32 cellular contexts compared by ENCODE assay signal in genomic region chr14:100593751-100594624, GRCh38. TPM values are rescaled to one million over a fixed set of nuclear protein-coding genes. Genes with fewer than 3 reads are reported as not detected.
DNase-seq lines count a peak whose midpoint lies in the region; ATAC-seq, FAIRE-seq and TF ChIP-seq lines count a peak whose summit lies in the region.
"Had no signal": no experiment of that assay in that cellular context is flagged by ENCODE, and none has a peak within 500 bp of the region (broad histone marks: within the 10 kb centered on the region; RNA-seq: fewer than 3 reads in every experiment).

No MANE protein-coding gene starts in this region.

- H3K27me3 Mint-ChIP-seq in chondrocyte (ENCODE audit: low read depth), result peaks cover 51% of the 10 kb centered on the region
- H3K27me3 Mint-ChIP-seq in mesothelial cell of epicardium (ENCODE audit: low read depth), result peaks cover 86% of the 10 kb centered on the region

- intact Hi-C loops in kidney (cut with DNase I), result no loop called here

- no peak overlapping the region for H3K27ac Mint-ChIP-seq in chondrocyte (ENCODE audit: unreplicated experiment)
- H3K27ac Mint-ChIP-seq in mesothelial cell of epicardium, result no peak overlapping the region
- H3K27ac Mint-ChIP-seq: activated CD4-positive, alpha-beta memory T cell treated with anti-CD3 and anti-CD28 coated beads for 36 hours; activated naive CD4-positive, alpha-beta T cell treated with anti-CD3 and anti-CD28 coated beads, Interleukin-2, amount 10 ng/mL, durations not matched to agents 7 days and 5 days; activated T-helper 1 cell treated with anti-CD3 and anti-CD28 coated beads, Interleukin-12 subunit alpha, Interleukin-12 subunit beta, Interleukin-2, Interleukin-4 antibody, amounts not matched to agents 30 ng/mL and 10 ng/mL and 1 ng/mL, durations not matched to agents 14 hours and 24 hours and 36 hours; nephron; T-helper 2 cell treated with Interferon-gamma antibody and Interleukin-4, amounts not matched to agents 5 μg/mL and 100 μg/mL, for 36 hours had no signal

- H3K27ac ChIP-seq in kidney (ENCODE audit: low read depth in 2 of 2, low read length in 2 of 2), result no peak overlapping the region
- no peak overlapping the region for H3K27ac ChIP-seq in RWPE1
- H3K27ac ChIP-seq: C4-2B, epithelial cell of prostate, ovary, PC-9, thoracic aorta, uterus had no signal

- H3K9me3 ChIP-seq in kidney (ENCODE audit: control insufficient read depth in 1 of 2, low read length in 2 of 2), result no peaks in the 10 kb centered on the region
- H3K9me3 ChIP-seq: ovary, thoracic aorta, uterus had no signal

- H3K4me1 Mint-ChIP-seq in chondrocyte (ENCODE audit: low read depth) (no peaks in the 10 kb centered on the region), mesothelial cell of epicardium (peaks cover 4% of the 10 kb centered on the region)
- H3K4me1 Mint-ChIP-seq: activated naive CD4-positive, alpha-beta T cell treated with anti-CD3 and anti-CD28 coated beads, Interleukin-2, amount 10 ng/mL, durations not matched to agents 7 days and 5 days; stimulated activated naive CD8-positive, alpha-beta T cell treated with anti-CD3 and anti-CD28 coated beads, Interleukin-15, amount 100 ng/mL, for 72 hours had no signal

- H3K36me3 Mint-ChIP-seq in chondrocyte (ENCODE audit: low read depth) (no peaks in the 10 kb centered on the region), mesothelial cell of epicardium (no peaks in the 10 kb centered on the region)
- H3K36me3 Mint-ChIP-seq: activated CD4-positive, alpha-beta memory T cell treated with anti-CD3 and anti-CD28 coated beads for 36 hours; activated naive CD4-positive, alpha-beta T cell treated with anti-CD3 and anti-CD28 coated beads, Interleukin-2, amount 10 ng/mL, durations not matched to agents 7 days and 5 days had no signal

- TF ChIP-seq CTCF in chondrocyte (IDR thresholded peaks at IDR 0.05) (no peak), kidney (IDR thresholded peaks at IDR 0.05; ENCODE audit: borderline replicate concordance, extremely low read depth, insufficient read depth) (no peak), RWPE1 (conservative IDR thresholded peaks at IDR 0.05; ENCODE audit: low read depth) (no peak), mesothelial cell of epicardium (IDR thresholded peaks at IDR 0.05; ENCODE audit: unreplicated experiment) (no peak)

- FAIRE-seq in kidney (lab: Jason Lieb, UNC), result no peak
- FAIRE-seq: G401.6 had no signal

- H3K4me3 Mint-ChIP-seq in chondrocyte (ENCODE audit: unreplicated experiment) (no peak overlapping the region), mesothelial cell of epicardium (no peak overlapping the region)
- H3K4me3 Mint-ChIP-seq: activated CD4-positive, alpha-beta memory T cell treated with anti-CD3 and anti-CD28 coated beads for 36 hours; activated naive CD4-positive, alpha-beta T cell treated with anti-CD3 and anti-CD28 coated beads, Interleukin-2, amount 10 ng/mL, durations not matched to agents 7 days and 5 days; activated T-helper 1 cell treated with anti-CD3 and anti-CD28 coated beads, Interleukin-12 subunit alpha, Interleukin-12 subunit beta, Interleukin-2, Interleukin-4 antibody, amounts not matched to agents 30 ng/mL and 10 ng/mL and 1 ng/mL, durations not matched to agents 14 hours and 24 hours and 36 hours; nephron; stimulated activated naive CD8-positive, alpha-beta T cell treated with anti-CD3 and anti-CD28 coated beads, Interleukin-15, amount 100 ng/mL, for 72 hours; T-helper 2 cell treated with Interferon-gamma antibody and Interleukin-4, amounts not matched to agents 5 μg/mL and 100 μg/mL, for 36 hours had no signal

- H3K9me3 Mint-ChIP-seq in chondrocyte (ENCODE audit: low read depth) (no peaks in the 10 kb centered on the region), mesothelial cell of epicardium (no peaks in the 10 kb centered on the region)
- H3K9me3 Mint-ChIP-seq: activated CD4-positive, alpha-beta memory T cell treated with anti-CD3 and anti-CD28 coated beads for 36 hours; activated naive CD4-positive, alpha-beta T cell treated with anti-CD3 and anti-CD28 coated beads, Interleukin-2, amount 10 ng/mL, durations not matched to agents 7 days and 5 days; activated T-helper 1 cell treated with anti-CD3 and anti-CD28 coated beads, Interleukin-12 subunit alpha, Interleukin-12 subunit beta, Interleukin-2, Interleukin-4 antibody, amounts not matched to agents 30 ng/mL and 10 ng/mL and 1 ng/mL, durations not matched to agents 14 hours and 24 hours and 36 hours; nephron; stimulated activated naive CD8-positive, alpha-beta T cell treated with anti-CD3 and anti-CD28 coated beads, Interleukin-15, amount 100 ng/mL, for 72 hours; T-helper 2 cell treated with Interferon-gamma antibody and Interleukin-4, amounts not matched to agents 5 μg/mL and 100 μg/mL, for 36 hours had no signal

- peak; percentile 39 for DNase-seq in activated effector memory CD4-positive, alpha-beta T cell treated with anti-CD3 and anti-CD28 coated beads, Interleukin-2, amount 50 U/mL, for 16 hours
- DNase-seq in activated effector memory CD4-positive, alpha-beta T cell treated with Interleukin-2 at 50 U/mL for 16 hours, result no peak
- DNase-seq in chondrocyte (ENCODE audit: low spot score) (peak; percentile 77), kidney (peak; percentile 41), retina (peak; percentile 50), RWPE1 (ENCODE audit: low spot score) (no peak), mesothelial cell of epicardium (ENCODE audit: low spot score in 2 of 2, unreplicated experiment in 2 of 2) (no peak)
- DNase-seq: 8988T; activated CD4-positive, alpha-beta memory T cell treated with anti-CD3 and anti-CD28 coated beads for 36 hours; activated CD4-positive, alpha-beta T cell treated with anti-CD3 and anti-CD28 coated beads for 1 hour; activated naive CD4-positive, alpha-beta T cell treated with anti-CD3 and anti-CD28 coated beads, Interleukin-2, amount 10 ng/mL, durations not matched to agents 7 days and 5 days; amniotic stem cell; Calu3; DMS79; Kasumi-1; NCI-H1417; NCI-H2081; NCI-H526; PC-9; stimulated activated CD4-positive, alpha-beta T cell treated with anti-CD3 and anti-CD28 coated beads, Interleukin-12 subunit alpha, Interleukin-12 subunit beta, amount 100 ng/mL, for 4 hours; stimulated activated CD4-positive, alpha-beta T cell treated with anti-CD3 and anti-CD28 coated beads, Interleukin-2, amount 100 ng/mL, for 48 hours; stimulated activated naive CD8-positive, alpha-beta T cell treated with anti-CD3 and anti-CD28 coated beads, Interleukin-15, amount 100 ng/mL, for 72 hours; uterus had no signal

- no peak for ATAC-seq in HG02798 (IDR thresholded peaks at IDR 0.05; ENCODE audit: poor library complexity, unreplicated experiment)
- ATAC-seq: stimulated activated naive CD8-positive, alpha-beta T cell treated with anti-CD3 and anti-CD28 coated beads, Interleukin-15, amount 100 ng/mL, for 72 hours had no signal

- H3K36me3 ChIP-seq in kidney (ENCODE audit: control insufficient read depth in 1 of 2, insufficient read depth in 2 of 2, low read length in 2 of 2), result no peaks in the 10 kb centered on the region
- H3K36me3 ChIP-seq: ovary, thoracic aorta, uterus had no signal

- H3K4me3 ChIP-seq in kidney (ENCODE audit: low read length in 2 of 2), result no peak overlapping the region
- H3K4me3 ChIP-seq: ovary, PC-9, thoracic aorta, uterus had no signal

- CTCF ChIA-PET in RWPE1 (lab: Yijun Ruan, JAX), result interaction anchor here (0.7 to 1.6 kb wide), 2 partner anchors 52 to 901 kb away, joined by 3 to 5 read pairs; no protein-coding TSS in a partner anchor

- no peak overlapping the region for H3K9ac ChIP-seq in kidney (ENCODE audit: low read length in 2 of 2)

- POLR2A ChIA-PET in RWPE1 (lab: Yijun Ruan, JAX; ENCODE audit: low non-redundant PET), result no interaction called here

- no peaks in the 10 kb centered on the region for H3K4me1 ChIP-seq in kidney (ENCODE audit: control insufficient read depth in 1 of 2, insufficient read depth in 1 of 2, low read depth in 1 of 2, low read length in 2 of 2)
- H3K4me1 ChIP-seq: uterus had no signal

RNA-seq across cellular contexts. Expression of gene BEGAIN, which starts 6.8 kb away (rescaled TPM):
- total RNA-seq in chondrocyte, result 5.1 to 6.5 TPM (median 6.5 TPM) in 3 replicates
- 1.4 TPM for total RNA-seq in kidney
- 0.52 TPM for polyA plus RNA-seq in kidney (ENCODE audit: insufficient read depth, low read depth, low replicate concordance)
- 4.7 to 6.7 TPM (median 5.1 TPM) in 3 replicates for total RNA-seq in mesothelial cell of epicardium
- total RNA-seq: PC-9 had no signal

Comparison
In these comparisons a context has a peak if more than half of its experiments do, and no peak if none do; other contexts are left out.
1. DNase-seq: peak in activated effector memory CD4-positive, alpha-beta T cell treated with anti-CD3 and anti-CD28 coated beads, Interleukin-2, amount 50 U/mL, for 16 hours (single experiment), chondrocyte (single experiment), kidney (single experiment) and retina (single experiment); none in activated effector memory CD4-positive, alpha-beta T cell treated with Interleukin-2 at 50 U/mL for 16 hours (single experiment), RWPE1 (single experiment) and mesothelial cell of epicardium (0 of 2).